ENCODE assay signal across 8 cellular contexts in the genomic region with DNA sequence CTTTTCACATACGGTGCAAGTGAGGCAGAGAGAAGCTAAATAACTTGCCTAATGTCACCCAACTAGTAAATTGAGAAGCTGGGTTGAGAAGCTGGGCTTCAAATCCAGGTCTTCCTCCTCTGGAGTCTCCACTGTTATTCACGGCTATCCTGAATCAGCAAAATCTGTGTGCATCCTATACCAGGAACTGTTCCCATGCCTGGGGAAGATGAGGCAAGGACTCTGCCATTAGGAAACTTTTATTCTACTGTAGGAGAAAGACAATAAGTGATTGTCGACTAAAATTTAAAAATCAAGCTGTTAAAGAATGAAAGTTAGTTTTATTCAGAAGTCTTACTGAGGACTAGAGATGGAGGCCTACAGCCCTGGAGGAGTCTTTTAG. TPM values are rescaled to one million over a fixed set of nuclear protein-coding genes. Genes with fewer than 3 reads are reported as not detected.
A peak's percentile ranks its signal among the peaks of the same experiment; 100 is the strongest.
DNase-seq lines count a peak whose midpoint lies in the region; ATAC-seq and TF ChIP-seq lines count a peak whose summit lies in the region.

No MANE protein-coding gene starts in this region.

- H3K27me3 Mint-ChIP-seq in activated naive CD4-positive, alpha-beta T cell treated with anti-CD3 and anti-CD28 coated beads, Interleukin-2, amount 50 U/mL, for 24 hours: no peaks in the 10 kb centered on the region

- H3K9me3 ChIP-seq in lower lobe of right lung (no peaks in the 10 kb centered on the region), upper lobe of left lung (no peaks in the 10 kb centered on the region)

- no peak for TF ChIP-seq POLR2A in upper lobe of left lung (IDR thresholded peaks at IDR 0.05)

- no peak for DNase-seq in activated naive CD4-positive, alpha-beta T cell treated with anti-CD3 and anti-CD28 coated beads, Interleukin-2, amount 50 U/mL, for 16 hours
- DNase-seq in astrocyte of the cerebellum (ENCODE audit: low read depth): no peak
- no peak for DNase-seq in lower lobe of right lung
- no peak for DNase-seq in upper lobe of left lung
- no peak for DNase-seq in SKM-1 treated with dmso at 0.1 percent for 144 hours (lab: John Stamatoyannopoulos, UW; ENCODE audit: unreplicated experiment)
- DNase-seq in activated gamma-delta T cell (lab: John Stamatoyannopoulos, UW): no peak
- no peak for DNase-seq in activated CD4-positive, alpha-beta T cell treated with anti-CD3 and anti-CD28 coated beads, Interleukin-2, amount 50 U/mL, for 48 hours

- H3K4me3 ChIP-seq in astrocyte of the cerebellum (ENCODE audit: low read depth, low read length) (peak overlapping the region; percentile 82), lower lobe of right lung (peak overlapping the region; percentile 87), upper lobe of left lung (peak overlapping the region in 3 of 4 donors; percentile 70 to 98 (median 89))

- no peaks in the 10 kb centered on the region for H3K9me3 Mint-ChIP-seq in activated naive CD4-positive, alpha-beta T cell treated with anti-CD3 and anti-CD28 coated beads, Interleukin-2, amount 50 U/mL, for 24 hours

- peak overlapping the region; percentile 92 for H3K4me3 Mint-ChIP-seq in activated naive CD4-positive, alpha-beta T cell treated with anti-CD3 and anti-CD28 coated beads, Interleukin-2, amount 50 U/mL, for 24 hours

- no peak for TF ChIP-seq EP300 in upper lobe of left lung (IDR thresholded peaks at IDR 0.05)

- TF ChIP-seq CTCF in astrocyte of the cerebellum (IDR thresholded peaks at IDR 0.05; ENCODE audit: low read depth, low read length, missing control alignments) (no peak), lower lobe of right lung (IDR thresholded peaks at IDR 0.05) (no peak), upper lobe of left lung (IDR thresholded peaks at IDR 0.05) (no peak)

- H3K36me3 ChIP-seq in lower lobe of right lung (no peaks in the 10 kb centered on the region), upper lobe of left lung (no peaks in the 10 kb centered on the region)

- WGBS in upper lobe of left lung, 2 donors: 57 to 63% methylated on average over 3 of the region's 3 CpGs

- in situ Hi-C loops in astrocyte of the cerebellum (cut with HindIII; ENCODE audit: low sequenced_read_pairs): no loop called here

- peak overlapping the region; percentile 35 for H3K27ac Mint-ChIP-seq in activated naive CD4-positive, alpha-beta T cell treated with anti-CD3 and anti-CD28 coated beads, Interleukin-2, amount 50 U/mL, for 24 hours

- peaks cover 24% of the 10 kb centered on the region for H3K4me1 Mint-ChIP-seq in activated naive CD4-positive, alpha-beta T cell treated with anti-CD3 and anti-CD28 coated beads, Interleukin-2, amount 50 U/mL, for 24 hours

- intact Hi-C loops in lower lobe of right lung (cut with DNase I): no loop called here

- H3K27me3 ChIP-seq in lower lobe of right lung (ENCODE audit: low read depth) (no peaks in the 10 kb centered on the region), upper lobe of left lung (no peaks in the 10 kb centered on the region)

- no peaks in the 10 kb centered on the region for H3K36me3 Mint-ChIP-seq in activated naive CD4-positive, alpha-beta T cell treated with anti-CD3 and anti-CD28 coated beads, Interleukin-2, amount 50 U/mL, for 24 hours

- H3K4me1 ChIP-seq in lower lobe of right lung (peaks cover 15% of the 10 kb centered on the region), upper lobe of left lung (peaks cover 0 to 11% (median 7%) of the 10 kb centered on the region in 4 donors)

- H3K27ac ChIP-seq in lower lobe of right lung: peak overlapping the region; percentile 91
- peak overlapping the region; percentile 86 to 93 (median 90) for H3K27ac ChIP-seq in upper lobe of left lung

- ATAC-seq in lower lobe of right lung (no peak), upper lobe of left lung (ENCODE audit: low FRiP score in 2 of 2) (no peak)

RNA-seq across cellular contexts. Expression of gene TEC, which starts 0.9 kb away (rescaled TPM):
- total RNA-seq in lower lobe of right lung (7.4 TPM), upper lobe of left lung (10 to 100 TPM in 3 of 6 donors, 1 to 10 TPM in 3; 5.9 to 26.2 (median 10.1) TPM)
